Comparison of ENCODE assay signal across 16 cellular contexts in the genomic region with DNA sequence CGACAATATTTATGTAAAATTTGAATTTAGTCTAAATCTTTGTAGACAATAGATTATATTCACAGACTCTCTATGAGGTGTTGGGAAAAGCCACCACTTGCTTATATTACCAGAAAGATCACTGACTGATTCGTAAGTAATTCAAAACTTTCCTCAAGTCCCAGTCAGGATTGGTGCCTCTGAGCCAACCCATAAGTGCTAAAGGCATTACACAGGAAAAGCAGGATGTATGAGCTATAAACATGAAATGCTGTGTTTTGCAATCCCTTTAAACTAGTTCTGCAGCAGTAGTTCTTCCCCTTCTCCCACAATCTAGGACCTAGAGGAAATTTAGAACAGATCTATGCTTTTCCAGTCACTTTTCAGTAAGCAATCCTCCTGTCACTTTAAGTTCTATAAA. TPM values are rescaled to one million over a fixed set of nuclear protein-coding genes. Genes with fewer than 3 reads are reported as not detected.
A peak's percentile ranks its signal among the peaks of the same experiment; 100 is the strongest.
DNase-seq lines count a peak whose midpoint lies in the region; ATAC-seq and TF ChIP-seq lines count a peak whose summit lies in the region.
"Had no signal": no experiment of that assay in that cellular context is flagged by ENCODE, and none has a peak within 500 bp of the region (broad histone marks: within the 10 kb centered on the region; RNA-seq: fewer than 3 reads in every experiment).

No MANE protein-coding gene starts in this region.

- CTCF ChIA-PET in WTC11 (lab: Charles Lee): no interaction called here

- H3K4me3 Mint-ChIP-seq in WTC11: no peak overlapping the region

- peak; percentile 27 for DNase-seq in AG09309 (ENCODE audit: low read depth)
- peak; percentile 69 for DNase-seq in ELR (ENCODE audit: low read depth)
- DNase-seq in WTC11 (ENCODE audit: low spot score): no peak
- peak; percentile 75 to 83 for DNase-seq in foreskin fibroblast
- no peak for DNase-seq in activated CD4-positive, alpha-beta T cell treated with anti-CD3 and anti-CD28 coated beads, Interleukin-2, amount 50 U/mL, for 4 hours
- no peak for DNase-seq in stimulated activated CD8-positive, alpha-beta memory T cell treated with anti-CD3 and anti-CD28 coated beads, Interleukin-4, amount 100 ng/mL, for 48 hours
- DNase-seq: activated CD4-positive, alpha-beta T cell treated with anti-CD3 and anti-CD28 coated beads, Interleukin-2, amount 50 U/mL, for 1 hour; activated gamma-delta T cell treated with Interleukin-2 at 50 U/mL for 16 hours; brain microvascular endothelial cell; effector CD4-positive, alpha-beta T cell; NCI-H2081; posterior cingulate gyrus; Right ventricle myocardium superior had no signal

- H3K4me1 Mint-ChIP-seq in WTC11: peaks cover 4% of the 10 kb centered on the region; the same call in 1 of the 2 replicates

- no peak for TF ChIP-seq CTCF in AG09309 (IDR thresholded peaks at IDR 0.05; ENCODE audit: control insufficient read depth, insufficient read depth, low read depth, low read length, missing control alignments)
- TF ChIP-seq CTCF in WTC11 (IDR thresholded peaks at IDR 0.05): no peak
- no peak for TF ChIP-seq CTCF in foreskin fibroblast (IDR thresholded peaks at IDR 0.05; ENCODE audit: low read depth, low read length)

- ATAC-seq in WTC11: no peak
- ATAC-seq in GM21576 (IDR thresholded peaks at IDR 0.05; ENCODE audit: unreplicated experiment): no peak
- no peak for ATAC-seq in HG03175 (IDR thresholded peaks at IDR 0.05; ENCODE audit: unreplicated experiment)

- H3K27me3 Mint-ChIP-seq in WTC11 (ENCODE audit: low read depth): no peaks in the 10 kb centered on the region

- H3K9me3 Mint-ChIP-seq in WTC11: no peaks in the 10 kb centered on the region

- 0 out of 2 replicates have a peak overlapping the region, but pooled peaks have one; percentile 51 for H3K27ac Mint-ChIP-seq in WTC11

- no peaks in the 10 kb centered on the region for H3K36me3 Mint-ChIP-seq in WTC11

- POLR2A ChIA-PET in WTC11 (lab: Charles Lee): no interaction called here

- H3K4me3 ChIP-seq in AG09309 (ENCODE audit: control insufficient read depth, low read depth, low read length): no peak overlapping the region
- no peak overlapping the region for H3K4me3 ChIP-seq in foreskin fibroblast (ENCODE audit: low read depth in 1 of 2, low read length in 2 of 2)
- H3K4me3 ChIP-seq: thoracic aorta had no signal

TF ChIP-seq in WTC11, 78 proteins besides CTCF, POLR2A, EP300 and RAD21 (continues in another document):
- TF ChIP-seq, protein P1, sequence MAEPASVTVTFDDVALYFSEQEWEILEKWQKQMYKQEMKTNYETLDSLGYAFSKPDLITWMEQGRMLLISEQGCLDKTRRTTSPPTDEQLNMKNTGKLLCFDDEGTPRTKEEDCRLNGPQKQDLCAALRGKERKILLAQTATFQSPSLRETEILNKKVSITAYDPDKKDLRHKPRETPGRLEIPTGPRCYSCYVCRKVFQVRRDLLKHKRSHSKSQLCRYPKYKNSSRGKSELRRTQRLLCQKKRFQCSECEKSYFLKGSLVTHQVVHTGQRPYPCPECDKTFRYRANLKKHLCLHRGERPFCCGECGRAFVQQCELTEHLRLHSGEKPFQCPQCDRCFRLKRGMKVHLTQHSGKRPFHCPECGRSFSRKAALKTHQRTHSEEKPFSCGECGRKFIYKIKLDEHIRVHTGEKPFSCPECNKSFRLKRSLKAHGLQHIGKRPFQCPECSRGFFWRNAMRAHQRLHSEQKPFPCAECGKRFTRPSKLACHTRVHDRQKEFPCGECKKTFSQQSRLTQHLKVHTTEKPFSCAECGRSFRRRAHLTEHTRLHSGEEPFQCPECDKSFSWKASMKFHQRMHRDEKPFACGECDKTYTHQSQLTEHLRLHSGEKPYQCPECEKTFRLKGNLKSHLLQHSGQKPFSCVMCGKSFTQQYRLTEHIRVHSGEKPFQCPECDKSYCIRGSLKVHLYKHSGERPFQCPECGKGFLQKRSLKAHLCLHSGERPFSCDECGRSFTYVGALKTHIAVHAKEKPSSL (CRISPR knock-in tag; conservative IDR thresholded peaks at IDR 0.05): no peak
- no peak for TF ChIP-seq NR1H2 (CRISPR knock-in tag; IDR thresholded peaks at IDR 0.05)
- no peak for TF ChIP-seq ZNF219 (CRISPR knock-in tag; IDR thresholded peaks at IDR 0.05; ENCODE audit: borderline replicate concordance)
- TF ChIP-seq ZBTB21 (CRISPR knock-in tag; IDR thresholded peaks at IDR 0.05; ENCODE audit: borderline replicate concordance): no peak
- no peak for TF ChIP-seq NR3C1 (CRISPR knock-in tag; conservative IDR thresholded peaks at IDR 0.05; ENCODE audit: low read depth)
- no peak for TF ChIP-seq ZNF671 (CRISPR knock-in tag; IDR thresholded peaks at IDR 0.05)
- TF ChIP-seq CBFB (CRISPR knock-in tag; IDR thresholded peaks at IDR 0.05; ENCODE audit: low read depth): no peak
- TF ChIP-seq, protein P2, sequence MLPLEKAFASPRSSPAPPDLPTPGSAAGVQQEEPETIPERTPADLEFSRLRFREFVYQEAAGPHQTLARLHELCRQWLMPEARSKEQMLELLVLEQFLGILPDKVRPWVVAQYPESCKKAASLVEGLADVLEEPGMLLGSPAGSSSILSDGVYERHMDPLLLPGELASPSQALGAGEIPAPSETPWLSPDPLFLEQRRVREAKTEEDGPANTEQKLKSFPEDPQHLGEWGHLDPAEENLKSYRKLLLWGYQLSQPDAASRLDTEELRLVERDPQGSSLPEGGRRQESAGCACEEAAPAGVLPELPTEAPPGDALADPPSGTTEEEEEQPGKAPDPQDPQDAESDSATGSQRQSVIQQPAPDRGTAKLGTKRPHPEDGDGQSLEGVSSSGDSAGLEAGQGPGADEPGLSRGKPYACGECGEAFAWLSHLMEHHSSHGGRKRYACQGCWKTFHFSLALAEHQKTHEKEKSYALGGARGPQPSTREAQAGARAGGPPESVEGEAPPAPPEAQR (CRISPR knock-in tag; IDR thresholded peaks at IDR 0.05): no peak
- no peak for TF ChIP-seq NR2C2 (CRISPR knock-in tag; IDR thresholded peaks at IDR 0.05)
- TF ChIP-seq, protein P3, sequence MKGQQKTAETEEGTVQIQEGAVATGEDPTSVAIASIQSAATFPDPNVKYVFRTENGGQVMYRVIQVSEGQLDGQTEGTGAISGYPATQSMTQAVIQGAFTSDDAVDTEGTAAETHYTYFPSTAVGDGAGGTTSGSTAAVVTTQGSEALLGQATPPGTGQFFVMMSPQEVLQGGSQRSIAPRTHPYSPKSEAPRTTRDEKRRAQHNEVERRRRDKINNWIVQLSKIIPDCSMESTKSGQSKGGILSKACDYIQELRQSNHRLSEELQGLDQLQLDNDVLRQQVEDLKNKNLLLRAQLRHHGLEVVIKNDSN (CRISPR knock-in tag; IDR thresholded peaks at IDR 0.05): no peak
- TF ChIP-seq PRRX2 (CRISPR knock-in tag; IDR thresholded peaks at IDR 0.05): no peak
- no peak for TF ChIP-seq IRF2 (CRISPR knock-in tag; IDR thresholded peaks at IDR 0.05; ENCODE audit: borderline replicate concordance, low read depth)
- no peak for TF ChIP-seq SMAD4 (CRISPR knock-in tag; IDR thresholded peaks at IDR 0.05)
- TF ChIP-seq, protein P4, sequence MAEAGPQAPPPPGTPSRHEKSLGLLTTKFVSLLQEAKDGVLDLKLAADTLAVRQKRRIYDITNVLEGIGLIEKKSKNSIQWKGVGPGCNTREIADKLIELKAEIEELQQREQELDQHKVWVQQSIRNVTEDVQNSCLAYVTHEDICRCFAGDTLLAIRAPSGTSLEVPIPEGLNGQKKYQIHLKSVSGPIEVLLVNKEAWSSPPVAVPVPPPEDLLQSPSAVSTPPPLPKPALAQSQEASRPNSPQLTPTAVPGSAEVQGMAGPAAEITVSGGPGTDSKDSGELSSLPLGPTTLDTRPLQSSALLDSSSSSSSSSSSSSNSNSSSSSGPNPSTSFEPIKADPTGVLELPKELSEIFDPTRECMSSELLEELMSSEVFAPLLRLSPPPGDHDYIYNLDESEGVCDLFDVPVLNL (CRISPR knock-in tag; IDR thresholded peaks at IDR 0.05; ENCODE audit: borderline replicate concordance, low read depth): no peak
- TF ChIP-seq, protein P5, sequence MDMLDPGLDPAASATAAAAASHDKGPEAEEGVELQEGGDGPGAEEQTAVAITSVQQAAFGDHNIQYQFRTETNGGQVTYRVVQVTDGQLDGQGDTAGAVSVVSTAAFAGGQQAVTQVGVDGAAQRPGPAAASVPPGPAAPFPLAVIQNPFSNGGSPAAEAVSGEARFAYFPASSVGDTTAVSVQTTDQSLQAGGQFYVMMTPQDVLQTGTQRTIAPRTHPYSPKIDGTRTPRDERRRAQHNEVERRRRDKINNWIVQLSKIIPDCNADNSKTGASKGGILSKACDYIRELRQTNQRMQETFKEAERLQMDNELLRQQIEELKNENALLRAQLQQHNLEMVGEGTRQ (CRISPR knock-in tag; IDR thresholded peaks at IDR 0.05): no peak
- TF ChIP-seq, protein P6, sequence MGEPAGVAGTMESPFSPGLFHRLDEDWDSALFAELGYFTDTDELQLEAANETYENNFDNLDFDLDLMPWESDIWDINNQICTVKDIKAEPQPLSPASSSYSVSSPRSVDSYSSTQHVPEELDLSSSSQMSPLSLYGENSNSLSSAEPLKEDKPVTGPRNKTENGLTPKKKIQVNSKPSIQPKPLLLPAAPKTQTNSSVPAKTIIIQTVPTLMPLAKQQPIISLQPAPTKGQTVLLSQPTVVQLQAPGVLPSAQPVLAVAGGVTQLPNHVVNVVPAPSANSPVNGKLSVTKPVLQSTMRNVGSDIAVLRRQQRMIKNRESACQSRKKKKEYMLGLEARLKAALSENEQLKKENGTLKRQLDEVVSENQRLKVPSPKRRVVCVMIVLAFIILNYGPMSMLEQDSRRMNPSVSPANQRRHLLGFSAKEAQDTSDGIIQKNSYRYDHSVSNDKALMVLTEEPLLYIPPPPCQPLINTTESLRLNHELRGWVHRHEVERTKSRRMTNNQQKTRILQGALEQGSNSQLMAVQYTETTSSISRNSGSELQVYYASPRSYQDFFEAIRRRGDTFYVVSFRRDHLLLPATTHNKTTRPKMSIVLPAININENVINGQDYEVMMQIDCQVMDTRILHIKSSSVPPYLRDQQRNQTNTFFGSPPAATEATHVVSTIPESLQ (CRISPR knock-in tag; IDR thresholded peaks at IDR 0.05): no peak
- TF ChIP-seq, protein P7, sequence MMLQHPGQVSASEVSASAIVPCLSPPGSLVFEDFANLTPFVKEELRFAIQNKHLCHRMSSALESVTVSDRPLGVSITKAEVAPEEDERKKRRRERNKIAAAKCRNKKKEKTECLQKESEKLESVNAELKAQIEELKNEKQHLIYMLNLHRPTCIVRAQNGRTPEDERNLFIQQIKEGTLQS (CRISPR knock-in tag; conservative IDR thresholded peaks at IDR 0.05): no peak
- TF ChIP-seq ELF4 (CRISPR knock-in tag; IDR thresholded peaks at IDR 0.05; ENCODE audit: low read depth): no peak

RNA-seq across cellular contexts. Expression of a gene that starts 48.0 kb away (rescaled TPM):
- total RNA-seq in WTC11 (2021): 1.9 to 3.3 TPM (median 2.5 TPM) in 3 replicates

RNA-seq across cellular contexts. Expression of a gene that starts 48.0 kb away (rescaled TPM):
- total RNA-seq in WTC11 (2021): 16.3 to 18.8 TPM (median 17.0 TPM) in 3 replicates

RNA-seq across cellular contexts. Expression of a gene that starts 48.7 kb away (rescaled TPM):
- total RNA-seq in WTC11 (2021): 11.2 to 13.0 TPM (median 11.8 TPM) in 3 replicates

RNA-seq across cellular contexts. Expression of a gene that starts 49.1 kb away (rescaled TPM):
- total RNA-seq in WTC11 (2021): 11.8 to 13.5 TPM (median 12.7 TPM) in 3 replicates

RNA-seq across cellular contexts. Expression of a gene that starts 49.2 kb away (rescaled TPM):
- total RNA-seq in WTC11 (2021): 140 to 163 TPM (median 141 TPM) in 3 replicates

Comparison
In these comparisons a context has a peak if more than half of its experiments do, and no peak if none do; other contexts are left out.
1. DNase-seq: peak in AG09309 (single experiment), ELR (single experiment) and foreskin fibroblast (2 of 2); none in WTC11 (single experiment), activated CD4-positive, alpha-beta T cell treated with anti-CD3 and anti-CD28 coated beads, Interleukin-2, amount 50 U/mL, for 4 hours (0 of 2) and stimulated activated CD8-positive, alpha-beta memory T cell treated with anti-CD3 and anti-CD28 coated beads, Interleukin-4, amount 100 ng/mL, for 48 hours (single experiment).